ENCODE assay signal across 1 cellular context in the genomic region with DNA sequence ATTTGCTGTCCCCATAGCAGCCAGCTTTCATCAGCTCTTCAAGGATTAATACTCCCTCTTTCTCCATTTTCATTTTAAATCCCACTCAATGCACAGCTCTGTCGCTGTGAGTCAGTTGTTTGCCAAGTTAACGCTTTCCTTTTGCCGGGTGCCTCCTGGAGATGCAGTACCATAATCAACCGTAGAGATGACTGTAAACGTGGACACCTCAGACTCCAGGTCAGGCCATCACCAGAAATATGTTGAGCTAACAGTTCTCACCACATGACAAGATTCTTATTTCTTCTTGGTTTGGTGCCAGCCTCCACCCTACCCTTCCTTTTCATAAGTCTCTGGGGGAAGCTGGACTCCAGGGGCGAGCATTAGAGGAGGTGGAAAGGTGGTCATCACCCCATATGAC.
TF ChIP-seq lines count a peak whose summit lies in the region.

No MANE protein-coding gene starts in this region.

TF ChIP-seq in HepG2, 621 proteins besides CTCF, POLR2A, EP300 and RAD21 (continued from another document):
- TF ChIP-seq TIGD3 (CRISPR knock-in tag; IDR thresholded peaks at IDR 0.05; ENCODE audit: borderline replicate concordance): no peak
- no peak for TF ChIP-seq ZNF589 (CRISPR knock-in tag; conservative IDR thresholded peaks at IDR 0.05)
- TF ChIP-seq, protein P1, sequence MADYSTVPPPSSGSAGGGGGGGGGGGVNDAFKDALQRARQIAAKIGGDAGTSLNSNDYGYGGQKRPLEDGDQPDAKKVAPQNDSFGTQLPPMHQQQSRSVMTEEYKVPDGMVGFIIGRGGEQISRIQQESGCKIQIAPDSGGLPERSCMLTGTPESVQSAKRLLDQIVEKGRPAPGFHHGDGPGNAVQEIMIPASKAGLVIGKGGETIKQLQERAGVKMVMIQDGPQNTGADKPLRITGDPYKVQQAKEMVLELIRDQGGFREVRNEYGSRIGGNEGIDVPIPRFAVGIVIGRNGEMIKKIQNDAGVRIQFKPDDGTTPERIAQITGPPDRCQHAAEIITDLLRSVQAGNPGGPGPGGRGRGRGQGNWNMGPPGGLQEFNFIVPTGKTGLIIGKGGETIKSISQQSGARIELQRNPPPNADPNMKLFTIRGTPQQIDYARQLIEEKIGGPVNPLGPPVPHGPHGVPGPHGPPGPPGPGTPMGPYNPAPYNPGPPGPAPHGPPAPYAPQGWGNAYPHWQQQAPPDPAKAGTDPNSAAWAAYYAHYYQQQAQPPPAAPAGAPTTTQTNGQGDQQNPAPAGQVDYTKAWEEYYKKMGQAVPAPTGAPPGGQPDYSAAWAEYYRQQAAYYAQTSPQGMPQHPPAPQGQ (CRISPR knock-in tag; IDR thresholded peaks at IDR 0.05; ENCODE audit: borderline replicate concordance): no peak
- TF ChIP-seq, protein P2, sequence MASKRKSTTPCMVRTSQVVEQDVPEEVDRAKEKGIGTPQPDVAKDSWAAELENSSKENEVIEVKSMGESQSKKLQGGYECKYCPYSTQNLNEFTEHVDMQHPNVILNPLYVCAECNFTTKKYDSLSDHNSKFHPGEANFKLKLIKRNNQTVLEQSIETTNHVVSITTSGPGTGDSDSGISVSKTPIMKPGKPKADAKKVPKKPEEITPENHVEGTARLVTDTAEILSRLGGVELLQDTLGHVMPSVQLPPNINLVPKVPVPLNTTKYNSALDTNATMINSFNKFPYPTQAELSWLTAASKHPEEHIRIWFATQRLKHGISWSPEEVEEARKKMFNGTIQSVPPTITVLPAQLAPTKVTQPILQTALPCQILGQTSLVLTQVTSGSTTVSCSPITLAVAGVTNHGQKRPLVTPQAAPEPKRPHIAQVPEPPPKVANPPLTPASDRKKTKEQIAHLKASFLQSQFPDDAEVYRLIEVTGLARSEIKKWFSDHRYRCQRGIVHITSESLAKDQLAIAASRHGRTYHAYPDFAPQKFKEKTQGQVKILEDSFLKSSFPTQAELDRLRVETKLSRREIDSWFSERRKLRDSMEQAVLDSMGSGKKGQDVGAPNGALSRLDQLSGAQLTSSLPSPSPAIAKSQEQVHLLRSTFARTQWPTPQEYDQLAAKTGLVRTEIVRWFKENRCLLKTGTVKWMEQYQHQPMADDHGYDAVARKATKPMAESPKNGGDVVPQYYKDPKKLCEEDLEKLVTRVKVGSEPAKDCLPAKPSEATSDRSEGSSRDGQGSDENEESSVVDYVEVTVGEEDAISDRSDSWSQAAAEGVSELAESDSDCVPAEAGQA (IDR thresholded peaks at IDR 0.05; ENCODE audit: low read depth): no peak
- TF ChIP-seq, protein P2 (CRISPR knock-in tag; IDR thresholded peaks at IDR 0.05; ENCODE audit: borderline replicate concordance): no peak
- no peak for TF ChIP-seq TBL1XR1 (IDR thresholded peaks at IDR 0.05; ENCODE audit: borderline replicate concordance, low read length, partially characterized antibody)
- TF ChIP-seq THAP8 (CRISPR knock-in tag; IDR thresholded peaks at IDR 0.05; ENCODE audit: borderline replicate concordance): no peak
- TF ChIP-seq HNRNPH1 (optimal IDR thresholded peaks at IDR 0.05; ENCODE audit: low read depth, low read length): no peak
- no peak for TF ChIP-seq ZNF484 (CRISPR knock-in tag; IDR thresholded peaks at IDR 0.05; ENCODE audit: borderline replicate concordance, low read depth)
